Comparison of ENCODE assay signal across 1 cellular context in the genomic region with DNA sequence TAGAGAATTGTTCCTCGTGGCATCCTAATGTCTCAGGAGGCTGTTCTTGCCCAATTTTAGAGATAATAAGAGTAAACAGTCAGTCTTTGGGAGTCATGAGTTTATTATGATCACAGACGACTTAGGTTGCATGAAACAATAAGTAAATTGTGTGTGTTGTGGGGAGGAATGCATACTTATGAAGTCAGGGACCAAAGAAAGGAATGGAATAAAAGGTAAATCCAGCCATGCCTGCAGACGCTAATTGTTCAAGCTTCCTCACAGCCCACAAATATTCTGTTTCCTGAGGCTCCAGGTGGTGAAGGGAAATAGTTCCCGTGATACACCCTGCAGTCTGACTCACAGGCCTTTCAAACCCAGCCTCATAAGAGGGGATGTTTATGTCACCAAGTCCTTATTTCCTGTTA.
TF ChIP-seq lines count a peak whose summit lies in the region.

No MANE protein-coding gene starts in this region.

TF ChIP-seq in SK-N-SH, 30 proteins besides CTCF, POLR2A, EP300 and RAD21:
- TF ChIP-seq TCF12 (IDR thresholded peaks at IDR 0.05) = no peak
- TF ChIP-seq, protein P1, sequence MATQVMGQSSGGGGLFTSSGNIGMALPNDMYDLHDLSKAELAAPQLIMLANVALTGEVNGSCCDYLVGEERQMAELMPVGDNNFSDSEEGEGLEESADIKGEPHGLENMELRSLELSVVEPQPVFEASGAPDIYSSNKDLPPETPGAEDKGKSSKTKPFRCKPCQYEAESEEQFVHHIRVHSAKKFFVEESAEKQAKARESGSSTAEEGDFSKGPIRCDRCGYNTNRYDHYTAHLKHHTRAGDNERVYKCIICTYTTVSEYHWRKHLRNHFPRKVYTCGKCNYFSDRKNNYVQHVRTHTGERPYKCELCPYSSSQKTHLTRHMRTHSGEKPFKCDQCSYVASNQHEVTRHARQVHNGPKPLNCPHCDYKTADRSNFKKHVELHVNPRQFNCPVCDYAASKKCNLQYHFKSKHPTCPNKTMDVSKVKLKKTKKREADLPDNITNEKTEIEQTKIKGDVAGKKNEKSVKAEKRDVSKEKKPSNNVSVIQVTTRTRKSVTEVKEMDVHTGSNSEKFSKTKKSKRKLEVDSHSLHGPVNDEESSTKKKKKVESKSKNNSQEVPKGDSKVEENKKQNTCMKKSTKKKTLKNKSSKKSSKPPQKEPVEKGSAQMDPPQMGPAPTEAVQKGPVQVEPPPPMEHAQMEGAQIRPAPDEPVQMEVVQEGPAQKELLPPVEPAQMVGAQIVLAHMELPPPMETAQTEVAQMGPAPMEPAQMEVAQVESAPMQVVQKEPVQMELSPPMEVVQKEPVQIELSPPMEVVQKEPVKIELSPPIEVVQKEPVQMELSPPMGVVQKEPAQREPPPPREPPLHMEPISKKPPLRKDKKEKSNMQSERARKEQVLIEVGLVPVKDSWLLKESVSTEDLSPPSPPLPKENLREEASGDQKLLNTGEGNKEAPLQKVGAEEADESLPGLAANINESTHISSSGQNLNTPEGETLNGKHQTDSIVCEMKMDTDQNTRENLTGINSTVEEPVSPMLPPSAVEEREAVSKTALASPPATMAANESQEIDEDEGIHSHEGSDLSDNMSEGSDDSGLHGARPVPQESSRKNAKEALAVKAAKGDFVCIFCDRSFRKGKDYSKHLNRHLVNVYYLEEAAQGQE (IDR thresholded peaks at IDR 0.05; ENCODE audit: low read depth, low read length) = no peak
- TF ChIP-seq SIN3A (IDR thresholded peaks at IDR 0.05; ENCODE audit: borderline replicate concordance, low read depth, low read length) = no peak
